Comparison of ENCODE assay signal across 1 cellular context in the genomic region with DNA sequence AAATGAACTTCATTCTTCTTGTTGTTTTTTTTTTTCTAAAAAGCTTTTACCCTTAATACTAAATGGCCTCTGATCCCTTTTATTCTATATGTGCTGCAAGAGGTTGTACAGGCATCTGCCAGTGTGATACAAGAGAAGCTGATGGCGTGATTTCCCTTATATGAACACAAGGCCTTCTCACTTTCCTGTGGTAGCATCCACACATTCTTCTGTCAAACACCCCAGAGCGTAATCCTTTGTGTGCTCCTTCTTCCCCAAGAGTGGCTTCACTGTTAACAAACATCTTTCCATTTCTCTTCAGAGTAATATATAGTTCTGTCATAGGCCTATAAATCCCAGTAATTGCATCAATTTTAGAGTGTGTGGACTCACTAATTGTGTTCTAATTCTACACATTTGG.
TF ChIP-seq lines count a peak whose summit lies in the region.

No MANE protein-coding gene starts in this region.

TF ChIP-seq in GM23338, 12 proteins besides CTCF, POLR2A, EP300 and RAD21:
- TF ChIP-seq ZNF462 (CRISPR knock-in tag; IDR thresholded peaks at IDR 0.05): no peak
- TF ChIP-seq EZH2phosphoT487 (IDR thresholded peaks at IDR 0.05; ENCODE audit: unreplicated experiment): no peak
- TF ChIP-seq NANOG (IDR thresholded peaks at IDR 0.05; ENCODE audit: borderline replicate concordance): no peak
- TF ChIP-seq, protein P1, sequence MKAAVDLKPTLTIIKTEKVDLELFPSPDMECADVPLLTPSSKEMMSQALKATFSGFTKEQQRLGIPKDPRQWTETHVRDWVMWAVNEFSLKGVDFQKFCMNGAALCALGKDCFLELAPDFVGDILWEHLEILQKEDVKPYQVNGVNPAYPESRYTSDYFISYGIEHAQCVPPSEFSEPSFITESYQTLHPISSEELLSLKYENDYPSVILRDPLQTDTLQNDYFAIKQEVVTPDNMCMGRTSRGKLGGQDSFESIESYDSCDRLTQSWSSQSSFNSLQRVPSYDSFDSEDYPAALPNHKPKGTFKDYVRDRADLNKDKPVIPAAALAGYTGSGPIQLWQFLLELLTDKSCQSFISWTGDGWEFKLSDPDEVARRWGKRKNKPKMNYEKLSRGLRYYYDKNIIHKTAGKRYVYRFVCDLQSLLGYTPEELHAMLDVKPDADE (IDR thresholded peaks at IDR 0.05): no peak
